8 cellular contexts compared by ENCODE assay signal in genomic region chr7:98400538-98401427, GRCh38. TPM values are rescaled to one million over a fixed set of nuclear protein-coding genes. Genes with fewer than 3 reads are reported as not detected.
DNase-seq lines count a peak whose midpoint lies in the region; ATAC-seq and TF ChIP-seq lines count a peak whose summit lies in the region.

A gene with protein sequence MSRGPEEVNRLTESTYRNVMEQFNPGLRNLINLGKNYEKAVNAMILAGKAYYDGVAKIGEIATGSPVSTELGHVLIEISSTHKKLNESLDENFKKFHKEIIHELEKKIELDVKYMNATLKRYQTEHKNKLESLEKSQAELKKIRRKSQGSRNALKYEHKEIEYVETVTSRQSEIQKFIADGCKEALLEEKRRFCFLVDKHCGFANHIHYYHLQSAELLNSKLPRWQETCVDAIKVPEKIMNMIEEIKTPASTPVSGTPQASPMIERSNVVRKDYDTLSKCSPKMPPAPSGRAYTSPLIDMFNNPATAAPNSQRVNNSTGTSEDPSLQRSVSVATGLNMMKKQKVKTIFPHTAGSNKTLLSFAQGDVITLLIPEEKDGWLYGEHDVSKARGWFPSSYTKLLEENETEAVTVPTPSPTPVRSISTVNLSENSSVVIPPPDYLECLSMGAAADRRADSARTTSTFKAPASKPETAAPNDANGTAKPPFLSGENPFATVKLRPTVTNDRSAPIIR (minus strand): TSS chr7:98401090. CDS start chr7:98400852, 238 bp downstream.

- peak within 1 kb of the TSS; percentile 68 for H2BK120ac ChIP-seq in mesenchymal stem cell (ENCODE audit: low read depth, low read length)

- H3K4me2 ChIP-seq in mesenchymal stem cell (ENCODE audit: low read length, poor library complexity, severe bottlenecking) = peak within 1 kb of the TSS; percentile 78

- H3K14ac ChIP-seq in mesenchymal stem cell (ENCODE audit: low read length in 2 of 2) = no peak within 1 kb of the TSS

- H3K4ac ChIP-seq in mesenchymal stem cell (ENCODE audit: low read depth in 1 of 2, low read length in 2 of 2) = peak within 1 kb of the TSS; percentile 79 to 85

- H3K27ac ChIP-seq in mesenchymal stem cell (ENCODE audit: low read length, poor library complexity, severe bottlenecking) = peak within 1 kb of the TSS; percentile 90

- H3K23ac ChIP-seq in mesenchymal stem cell (ENCODE audit: low read length in 2 of 2) = no peak within 1 kb of the TSS

- peak within 1 kb of the TSS; percentile 89 for H2BK15ac ChIP-seq in mesenchymal stem cell (ENCODE audit: low read depth, poor library complexity, severe bottlenecking)

- DNase-seq in AG09309 (ENCODE audit: low read depth) (no peak), NCI-H345 (lab: John Stamatoyannopoulos, UW) (peak; percentile 92), ecto neural progenitor cell (ENCODE audit: low spot score) (peak; percentile 99), mesenchymal stem cell (peak; percentile 69)
- DNase-seq in activated CD4-positive, alpha-beta T cell treated with anti-CD3 and anti-CD28 coated beads, Interleukin-2, amount 50 U/mL, for 4 hours = peak; percentile 74 to 76
- peak; percentile 77 to 82 for DNase-seq in stimulated activated CD8-positive, alpha-beta memory T cell treated with anti-CD3 and anti-CD28 coated beads, Interleukin-15, amount 100 ng/mL, for 48 hours (ENCODE audit: low read depth in 2 of 2)

- H3K9me3 ChIP-seq in mesenchymal stem cell (ENCODE audit: control insufficient read depth, low read length) = no peaks in the 10 kb centered on the region

- H3K4me3 ChIP-seq in AG09309 (ENCODE audit: control insufficient read depth, low read depth, low read length) = peak within 1 kb of the TSS; percentile 87
- H3K4me3 ChIP-seq in mesenchymal stem cell (ENCODE audit: insufficient read depth in 1 of 2, low read depth in 1 of 2, low read length in 2 of 2) = peak within 1 kb of the TSS; percentile 63 to 79

- peak within 1 kb of the TSS; percentile 61 for H3K9ac ChIP-seq in mesenchymal stem cell (ENCODE audit: low read length)

- peak within 1 kb of the TSS; percentile 82 for H4K91ac ChIP-seq in mesenchymal stem cell (ENCODE audit: low read length)

- peaks cover 0 to 43% of the 10 kb centered on the region in 2 experiments for H3K27me3 ChIP-seq in mesenchymal stem cell (ENCODE audit: control insufficient read depth in 1 of 2, insufficient read depth in 1 of 2, low read length in 2 of 2)

- H2BK5ac ChIP-seq in mesenchymal stem cell (ENCODE audit: low read depth, low read length, poor library complexity, severe bottlenecking) = peak within 1 kb of the TSS; percentile 88

- H3K79me1 ChIP-seq in mesenchymal stem cell (replicated peaks; ENCODE audit: low read length, poor library complexity, severe bottlenecking) = no peaks in the 10 kb centered on the region

- peak within 1 kb of the TSS; percentile 95 for H2AK5ac ChIP-seq in mesenchymal stem cell (ENCODE audit: low read length, severe bottlenecking)

- ATAC-seq in GM19043 (IDR thresholded peaks at IDR 0.05; ENCODE audit: low read depth, unreplicated experiment) = peak; percentile 73
- peak; percentile 76 for ATAC-seq in HG03196 (IDR thresholded peaks at IDR 0.05; ENCODE audit: unreplicated experiment)

- H2BK12ac ChIP-seq in mesenchymal stem cell (ENCODE audit: low read length in 2 of 2) = peak within 1 kb of the TSS; percentile 63 to 67

- peak within 1 kb of the TSS; percentile 82 to 92 for H3K18ac ChIP-seq in mesenchymal stem cell (ENCODE audit: low read depth in 1 of 2, low read length in 2 of 2)

- peaks cover 9% of the 10 kb centered on the region for H3K4me1 ChIP-seq in mesenchymal stem cell (ENCODE audit: control insufficient read depth, insufficient read depth, low read depth, low read length)

- H3K36me3 ChIP-seq in mesenchymal stem cell (ENCODE audit: control insufficient read depth in 1 of 2, insufficient read depth in 2 of 2, low read depth in 1 of 2, low read length in 2 of 2) = no peaks in the 10 kb centered on the region

- peak within 1 kb of the TSS; percentile 84 for H4K8ac ChIP-seq in mesenchymal stem cell (ENCODE audit: low read length)

- peak; percentile 62 for TF ChIP-seq CTCF in AG09309 (IDR thresholded peaks at IDR 0.05; ENCODE audit: control insufficient read depth, insufficient read depth, low read depth, low read length, missing control alignments)

- WGBS in mesenchymal stem cell = under 1% methylated on average over 68 of the region's 82 CpGs

- peak within 1 kb of the TSS; percentile 73 for H2AFZ ChIP-seq in mesenchymal stem cell (ENCODE audit: low read depth, low read length)

RNA-seq across cellular contexts. Expression of the gene that starts here (rescaled TPM):
- polyA plus RNA-seq in mesenchymal stem cell (2013, experiment 1 of 2) = 10.1 TPM
- polyA plus RNA-seq in mesenchymal stem cell (2013, experiment 2 of 2) = 10.6 TPM
